Comparison of ENCODE assay signal across 8 cellular contexts in the genomic region with DNA sequence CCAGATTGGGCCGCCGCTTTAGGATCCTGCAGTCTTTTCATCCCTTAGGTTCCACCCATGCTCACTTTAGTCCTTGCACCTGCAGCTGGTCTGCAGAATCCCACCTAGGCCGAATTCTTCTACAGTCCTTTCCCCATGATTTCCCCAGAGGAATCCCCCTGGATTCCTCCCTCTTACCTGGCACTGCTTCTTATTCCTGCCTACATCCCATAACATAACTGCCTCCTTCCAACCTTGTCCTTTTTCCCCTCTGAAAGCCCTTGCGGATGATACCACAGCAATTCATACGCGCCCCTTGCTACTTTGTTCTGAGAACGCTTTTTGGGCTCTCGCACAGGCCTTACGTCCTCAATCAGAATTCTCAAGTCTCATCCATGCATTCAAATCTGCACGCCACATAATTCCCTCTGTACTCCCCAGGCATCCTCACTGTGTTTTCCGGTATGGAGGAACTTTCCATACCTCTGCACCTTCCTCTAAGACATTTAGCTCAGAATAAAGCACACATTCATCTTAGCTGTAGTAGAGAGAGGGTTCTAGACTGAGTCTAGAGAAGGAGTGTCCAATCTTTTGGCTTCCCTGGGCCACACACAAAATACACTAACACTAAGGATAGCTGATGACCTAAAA. TPM values are rescaled to one million over a fixed set of nuclear protein-coding genes. Genes with fewer than 3 reads are reported as not detected.
A peak's percentile ranks its signal among the peaks of the same experiment; 100 is the strongest.
DNase-seq lines count a peak whose midpoint lies in the region; ATAC-seq and TF ChIP-seq lines count a peak whose summit lies in the region.

No MANE protein-coding gene starts in this region.

- peak overlapping the region in 58 of 59 donors; percentile 29 to 94 (median 84) for H3K27ac ChIP-seq in dorsolateral prefrontal cortex
- peak overlapping the region; percentile 97 for H3K27ac ChIP-seq in mesodermal cell (ENCODE audit: low read depth, low read length, severe bottlenecking)
- H3K27ac ChIP-seq in upper lobe of right lung: peak overlapping the region; percentile 93

- no peak for ATAC-seq in upper lobe of right lung

- no peaks in the 10 kb centered on the region for H3K9me3 ChIP-seq in mesodermal cell (ENCODE audit: control insufficient read depth, low read length)
- no peaks in the 10 kb centered on the region for H3K9me3 ChIP-seq in upper lobe of right lung

- intact Hi-C loops in dorsolateral prefrontal cortex (cut with DNase I): loop anchor here (1.0 to 5.0 kb wide), 2 partner anchors 14 to 38 kb away; a partner anchor contains a TSS
- intact Hi-C loops in upper lobe of right lung (cut with DNase I): no loop called here

- TF ChIP-seq CTCF in dorsolateral prefrontal cortex (IDR thresholded peaks at IDR 0.05 in 54 of 56, conservative IDR thresholded peaks at IDR 0.05 in 2 of 56; ENCODE audit: low read depth in 1 of 56, partially characterized antibody in 56 of 56) (no peak), upper lobe of right lung (IDR thresholded peaks at IDR 0.05) (no peak)

- peak; percentile 6 for DNase-seq in activated naive CD4-positive, alpha-beta T cell treated with Interleukin-2 at 50 U/mL for 16 hours
- no peak for DNase-seq in activated naive CD4-positive, alpha-beta T cell treated with anti-CD3 and anti-CD28 coated beads, Interleukin-2, amount 50 U/mL, for 16 hours
- DNase-seq in RPMI7951 (ENCODE audit: low read depth) (peak; percentile 39), dorsolateral prefrontal cortex (no peak), upper lobe of right lung (no peak), D341Med (ENCODE audit: low spot score) (no peak), NCI-H748 treated with DMSO at 0.1 percent for 48 hours (lab: John Stamatoyannopoulos, UW) (no peak)

- H3K4me3 ChIP-seq in dorsolateral prefrontal cortex (peak overlapping the region; percentile 48 to 94 (median 84)), mesodermal cell (ENCODE audit: extremely low read depth, insufficient read depth, low read length, poor library complexity, severe bottlenecking) (peak overlapping the region; percentile 61), upper lobe of right lung (peak overlapping the region; percentile 71)

- H3K36me3 ChIP-seq in mesodermal cell (ENCODE audit: control insufficient read depth, insufficient read depth, low read length) (peaks cover 29% of the 10 kb centered on the region), upper lobe of right lung (peaks cover 2% of the 10 kb centered on the region)

- 30 to 47% methylated on average over 10 to 11 of the region's 11 CpGs for WGBS in mesodermal cell (ENCODE audit: insufficient coverage in 2 of 2), 2 experiments

- no peaks in the 10 kb centered on the region for H3K27me3 ChIP-seq in dorsolateral prefrontal cortex
- H3K27me3 ChIP-seq in upper lobe of right lung: no peaks in the 10 kb centered on the region

- peaks cover 17% of the 10 kb centered on the region for H3K4me1 ChIP-seq in mesodermal cell (ENCODE audit: control insufficient read depth, insufficient read depth, low read length, poor library complexity, severe bottlenecking)
- peaks cover 19% of the 10 kb centered on the region for H3K4me1 ChIP-seq in upper lobe of right lung

RNA-seq across cellular contexts. Expression of a gene that starts 0.6 kb away (rescaled TPM):
- total RNA-seq in RPMI7951 (2014; rRNA removed; shearing (Covaris generic)): 63.6 and 77.9 TPM in 2 replicates
- total RNA-seq in dorsolateral prefrontal cortex (10 to 100 TPM; 22.9 to 44.1 (median 35.5) TPM), upper lobe of right lung (34.7 TPM)
- polyA plus RNA-seq in mesodermal cell (2013, experiment 1 of 2): 72.0 TPM
- 69.1 TPM for polyA plus RNA-seq in mesodermal cell (2013, experiment 2 of 2)

RNA-seq across cellular contexts. Expression of a gene that starts 14.5 kb away (rescaled TPM):
- 44.5 and 50.8 TPM in 2 replicates for total RNA-seq in RPMI7951 (2014; rRNA removed; shearing (Covaris generic))
- total RNA-seq in dorsolateral prefrontal cortex (10 to 100 TPM in 119 of 120 experiments, 1 to 10 TPM in 1; 9.0 to 46.6 (median 29.5) TPM), upper lobe of right lung (4.6 TPM)
- 7.6 TPM for polyA plus RNA-seq in mesodermal cell (2013, experiment 1 of 2)
- 5.3 TPM for polyA plus RNA-seq in mesodermal cell (2013, experiment 2 of 2)

Comparison
In these comparisons a context has a peak if more than half of its experiments do, and no peak if none do; other contexts are left out.
1. DNase-seq: peak in activated naive CD4-positive, alpha-beta T cell treated with Interleukin-2 at 50 U/mL for 16 hours (single experiment) and RPMI7951 (single experiment); none in activated naive CD4-positive, alpha-beta T cell treated with anti-CD3 and anti-CD28 coated beads, Interleukin-2, amount 50 U/mL, for 16 hours (single experiment), dorsolateral prefrontal cortex (0 of 10), upper lobe of right lung (single experiment), D341Med (single experiment) and NCI-H748 treated with DMSO at 0.1 percent for 48 hours (single experiment).
2. Peak in every context shown above with its lines, with median percentiles within 50 percentile points of each other: H3K27ac ChIP-seq and H3K4me3 ChIP-seq.